Comparison of ENCODE assay signal across 10 cellular contexts in genomic region chr10:30453764-30454527, GRCh38. TPM values are rescaled to one million over a fixed set of nuclear protein-coding genes. Genes with fewer than 3 reads are reported as not detected.
DNase-seq lines count a peak whose midpoint lies in the region; ATAC-seq and TF ChIP-seq lines count a peak whose summit lies in the region.
"Had no signal": no experiment of that assay in that cellular context is flagged by ENCODE, and none has a peak within 500 bp of the region (broad histone marks: within the 10 kb centered on the region; RNA-seq: fewer than 3 reads in every experiment).

No MANE protein-coding gene starts in this region.

- H2AFZ ChIP-seq in SK-N-SH (ENCODE audit: low read depth) = peak overlapping the region; percentile 4; the same call in 1 of the 2 replicates
- H2AFZ ChIP-seq in mammary epithelial cell (ENCODE audit: low read depth, low read length) = no peak overlapping the region

- H3K4me3 ChIP-seq in SK-N-SH (ENCODE audit: low read depth in 2 of 2, low read length in 1 of 2) = no peak overlapping the region; a peak in 1 of 4 replicates
- H3K4me3 ChIP-seq in mammary epithelial cell (replicated peaks in 1 of 3; ENCODE audit: insufficient read depth in 1 of 3, low read depth in 2 of 3, low read length in 3 of 3) = no peak overlapping the region
- peak overlapping the region; percentile 48 for H3K4me3 ChIP-seq in thoracic aorta
- no peak overlapping the region for H3K4me3 ChIP-seq in HAP-1

- H3K9me3 Mint-ChIP-seq in memory B cell = no peaks in the 10 kb centered on the region

- DNase-seq in SK-N-SH = no peak
- DNase-seq in mammary epithelial cell = no peak
- no peak for DNase-seq in memory B cell (ENCODE audit: low spot score in 2 of 2)
- DNase-seq in thoracic aorta (ENCODE audit: low spot score) = no peak
- no peak for DNase-seq in retina
- DNase-seq in NCI-H2029 treated with DMSO at 0.1 percent for 48 hours (lab: John Stamatoyannopoulos, UW) = no peak
- DNase-seq in HAP-1 (ENCODE audit: low spot score in 2 of 2) = no peak
- DNase-seq: stimulated activated CD4-positive, alpha-beta T cell treated with anti-CD3 and anti-CD28 coated beads, Interleukin-1b, Interleukin-23, amount 100 ng/mL, for 48 hours had no signal

- dilution Hi-C loops in mammary epithelial cell (cut with HindIII; ENCODE audit: low sequenced_read_pairs) = no loop called here

- H3K9ac ChIP-seq in SK-N-SH (peak overlapping the region; percentile 22; the same call in 1 of the 2 replicates), mammary epithelial cell (ENCODE audit: insufficient read depth, low read length) (no peak overlapping the region)

- no peaks in the 10 kb centered on the region for H3K9me2 ChIP-seq in SK-N-SH

- H3K4me2 ChIP-seq in SK-N-SH = peak overlapping the region; percentile 48
- H3K4me2 ChIP-seq in mammary epithelial cell (ENCODE audit: insufficient read depth, low read depth, low read length) = peak overlapping the region; percentile 3

- no TSS peak for BruUV-seq in mammary epithelial cell (replicated peaks; lab: Mats Ljungman, UMichigan)

- H3K79me2 ChIP-seq in SK-N-SH (ENCODE audit: insufficient read depth) (no peaks in the 10 kb centered on the region), mammary epithelial cell (ENCODE audit: insufficient read depth, low read length) (no peaks in the 10 kb centered on the region)

- peak overlapping the region; percentile 81 for H3K27ac Mint-ChIP-seq in memory B cell

- H3K36me3 ChIP-seq in SK-N-SH (replicated peaks in 1 of 2; ENCODE audit: control insufficient read depth in 1 of 2, insufficient read depth in 2 of 2, low read length in 1 of 2) (peaks cover 4 to 16% of the 10 kb centered on the region in 2 experiments), mammary epithelial cell (ENCODE audit: insufficient read depth, low read length) (no peaks in the 10 kb centered on the region), thoracic aorta (peaks cover 30% of the 10 kb centered on the region), HAP-1 (replicated peaks) (peaks cover 29% of the 10 kb centered on the region)

- H3K27ac ChIP-seq in SK-N-SH (ENCODE audit: low read depth in 2 of 2, low read length in 1 of 2) = peak overlapping the region; percentile 48 to 65; a peak in 3 of 4 replicates
- no peak overlapping the region for H3K27ac ChIP-seq in mammary epithelial cell (ENCODE audit: insufficient read depth, low read depth, low read length)
- H3K27ac ChIP-seq in thoracic aorta = peak overlapping the region; percentile 83 to 91
- H3K27ac ChIP-seq: 22Rv1 had no signal

- H3K4me3 Mint-ChIP-seq in memory B cell = peak overlapping the region; percentile 29

- TF ChIP-seq CTCF in SK-N-SH (IDR thresholded peaks at IDR 0.05) (no peak), mammary epithelial cell (conservative IDR thresholded peaks at IDR 0.05 in 1 of 2, IDR thresholded peaks at IDR 0.05 in 1 of 2; ENCODE audit: extremely low read depth in 1 of 2, insufficient read depth in 1 of 2, low read depth in 1 of 2, low read length in 2 of 2) (no peak), thoracic aorta (IDR thresholded peaks at IDR 0.05) (no peak)

- no peak for TF ChIP-seq EP300 in SK-N-SH (IDR thresholded peaks at IDR 0.05; ENCODE audit: borderline replicate concordance in 1 of 2, low read depth in 1 of 2, low read length in 1 of 2)

- ATAC-seq in SK-N-SH treated with all-trans-retinoic acid at 6 μM for 48 hours (no peak), memory B cell (ENCODE audit: low read depth) (no peak), thoracic aorta (ENCODE audit: insufficient number of reproducible peaks, low FRiP score, low read depth) (no peak)

- no peaks in the 10 kb centered on the region for H3K27me3 Mint-ChIP-seq in memory B cell

- peaks cover 21% of the 10 kb centered on the region for H3K36me3 Mint-ChIP-seq in memory B cell

- CTCF ChIA-PET in SK-N-SH (lab: Yijun Ruan, JAX) (no interaction called here), mammary epithelial cell (lab: Charles Lee; ENCODE audit: low non-redundant PET) (no interaction called here)

- WGBS in SK-N-SH (ENCODE audit: low lambda C conversion rate) = 96% methylated on average over 6 of the region's 6 CpGs
- WGBS in mammary epithelial cell (ENCODE audit: low coverage, missing lambda C conversion rate) = 100% methylated on average over 6 of the region's 6 CpGs

- H3K9me3 ChIP-seq in SK-N-SH (no peaks in the 10 kb centered on the region), mammary epithelial cell (replicated peaks; ENCODE audit: insufficient read depth, low read length) (no peaks in the 10 kb centered on the region), thoracic aorta (no peaks in the 10 kb centered on the region), HAP-1 (no peaks in the 10 kb centered on the region)

- in situ Hi-C loops in mammary epithelial cell (cut with MboI; ENCODE audit: low sequenced_read_pairs in 2 of 2) = no loop called here
- in situ Hi-C loops in HAP-1 (cut with MboI; ENCODE audit: low sequenced_read_pairs) = no loop called here

- H3F3A ChIP-seq in SK-N-SH (replicated peaks; ENCODE audit: insufficient read depth) = peaks cover 18% of the 10 kb centered on the region

- H4K20me1 ChIP-seq in SK-N-SH (ENCODE audit: insufficient read depth) (no peaks in the 10 kb centered on the region), mammary epithelial cell (ENCODE audit: insufficient read depth, low read length) (no peaks in the 10 kb centered on the region)

- H3K4me1 ChIP-seq in SK-N-SH (ENCODE audit: control insufficient read depth in 1 of 2, insufficient read depth in 2 of 2, low read depth in 1 of 2, low read length in 1 of 2) (peaks cover 11 to 21% of the 10 kb centered on the region in 2 experiments), mammary epithelial cell (ENCODE audit: insufficient read depth, low read length) (peaks cover 10% of the 10 kb centered on the region), thoracic aorta (ENCODE audit: control insufficient read depth in 1 of 2, low read depth in 2 of 2) (peaks cover 60 to 70% of the 10 kb centered on the region in 2 donors), HAP-1 (no peaks in the 10 kb centered on the region; the same call in 1 of the 2 replicates)

- no peak for TF ChIP-seq RAD21 in SK-N-SH (IDR thresholded peaks at IDR 0.05; ENCODE audit: low read length)

- POLR2A ChIA-PET in SK-N-SH (lab: Yijun Ruan, JAX) = no interaction called here

- no peaks in the 10 kb centered on the region for H3K27me3 ChIP-seq in SK-N-SH (ENCODE audit: insufficient read depth)
- no peaks in the 10 kb centered on the region for H3K27me3 ChIP-seq in mammary epithelial cell (ENCODE audit: insufficient read depth, low read length)
- H3K27me3 ChIP-seq in thoracic aorta (replicated peaks; ENCODE audit: insufficient read depth) = no peaks in the 10 kb centered on the region
- H3K27me3 ChIP-seq in HAP-1 (ENCODE audit: low read depth) = no peaks in the 10 kb centered on the region

- H3K4me1 Mint-ChIP-seq in memory B cell = peaks cover 20% of the 10 kb centered on the region

- intact Hi-C loops in mammary epithelial cell (cut with micrococcal nuclease) = no loop called here

TF ChIP-seq in SK-N-SH, 30 proteins besides CTCF, POLR2A, EP300 and RAD21 (continues in another document):
- TF ChIP-seq RXRA (IDR thresholded peaks at IDR 0.05; ENCODE audit: borderline replicate concordance, low read depth) = no peak
- TF ChIP-seq FOXM1 (IDR thresholded peaks at IDR 0.05; ENCODE audit: low read depth) = no peak
- no peak for TF ChIP-seq TEAD4 (IDR thresholded peaks at IDR 0.05; ENCODE audit: borderline replicate concordance, insufficient read depth)
- no peak for TF ChIP-seq NRF1 (IDR thresholded peaks at IDR 0.05; ENCODE audit: low read depth, low read length)
- no peak for TF ChIP-seq FOSL2 (IDR thresholded peaks at IDR 0.05; ENCODE audit: borderline replicate concordance, low read depth)
- no peak for TF ChIP-seq USF2 (IDR thresholded peaks at IDR 0.05; ENCODE audit: borderline replicate concordance, low read depth, low read length)
- no peak for TF ChIP-seq MEF2A (IDR thresholded peaks at IDR 0.05; ENCODE audit: borderline replicate concordance, low read depth)

TF ChIP-seq in SK-N-SH treated with all-trans-retinoic acid at 6 μM for 48 hours, 23 proteins besides CTCF, POLR2A, EP300 and RAD21:
- TF ChIP-seq ZFP3 (CRISPR knock-in tag; IDR thresholded peaks at IDR 0.05) (no peak), ZNF70 (CRISPR knock-in tag; IDR thresholded peaks at IDR 0.05) (no peak), RARB (CRISPR knock-in tag; IDR thresholded peaks at IDR 0.05) (no peak), ZC3H10 (CRISPR knock-in tag; IDR thresholded peaks at IDR 0.05) (no peak), OSR1 (CRISPR knock-in tag; IDR thresholded peaks at IDR 0.05) (no peak), CSDC2 (CRISPR knock-in tag; IDR thresholded peaks at IDR 0.05) (no peak), GLIS3 (CRISPR knock-in tag; IDR thresholded peaks at IDR 0.05) (no peak)

RNA-seq across cellular contexts. Expression of gene MAP3K8, which starts 20.0 kb away (rescaled TPM):
- polyA plus RNA-seq in SK-N-SH (2012; rRNA removed) (3.7 and 6.0 TPM in 2 replicates), mammary epithelial cell (0.90 TPM)
- polyA plus RNA-seq in SK-N-SH (2012; cell fraction: cytosol; rRNA removed) = 3.9 and 4.4 TPM in 2 replicates
- 10.2 and 18.1 TPM in 2 replicates for polyA plus RNA-seq in SK-N-SH (2012; cell fraction: nucleus; rRNA removed)
- total RNA-seq in mammary epithelial cell (1 to 10 TPM; 1.2 to 3.8 TPM), thoracic aorta (10 to 100 TPM; 63.4 to 64.3 TPM)
- not detected for polyA minus RNA-seq in mammary epithelial cell

Comparison
In these comparisons a context has a peak if more than half of its experiments do, and no peak if none do; other contexts are left out.
1. RNA of gene MAP3K8, which starts 20.0 kb away (total RNA-seq): 63.4 to 64.3 TPM in thoracic aorta; 1.2 to 3.8 TPM in mammary epithelial cell; every median in the first group is over 10 times any median in the second.